8 cellular contexts compared by ENCODE assay signal in genomic region chr9:35096035-35096849, GRCh38. TPM values are rescaled to one million over a fixed set of nuclear protein-coding genes. Genes with fewer than 3 reads are reported as not detected.
DNase-seq lines count a peak whose midpoint lies in the region; ATAC-seq and TF ChIP-seq lines count a peak whose summit lies in the region.

TSS of gene PIGO (minus strand) at chr9:35096591. CDS start at chr9:35095565, 1,026 bp downstream.

- TF ChIP-seq CTCF in RWPE1 (conservative IDR thresholded peaks at IDR 0.05; ENCODE audit: low read depth) = peak; percentile 99
- TF ChIP-seq CTCF in fibroblast of the aortic adventitia (IDR thresholded peaks at IDR 0.05; ENCODE audit: insufficient read depth, low read length) = peak; percentile 93
- TF ChIP-seq CTCF in nephron progenitor cell (IDR thresholded peaks at IDR 0.05) = peak; percentile 79
- TF ChIP-seq CTCF in stomach (IDR thresholded peaks at IDR 0.05) = peak in 5 of 7 experiments; percentile 47 to 80 (median 64)

- TF ChIP-seq POLR2A in stomach (IDR thresholded peaks at IDR 0.05) = peak in 1 of 4 donors; percentile 47

- H3K27ac Mint-ChIP-seq in nephron progenitor cell = peak within 1 kb of the TSS; percentile 92

- H3K4me1 ChIP-seq in stomach = peaks cover 12 to 35% (median 20%) of the 10 kb centered on the region in 4 donors

- H3K36me3 ChIP-seq in stomach = peaks cover 23 to 61% (median 54%) of the 10 kb centered on the region in 4 donors

- DNase-seq in EH (ENCODE audit: low read depth) (peak; percentile 83), Kasumi-1 (lab: John Stamatoyannopoulos, UW) (peak; percentile 87 to 88), RWPE1 (ENCODE audit: low spot score) (peak; percentile 87), fibroblast of the aortic adventitia (ENCODE audit: low read depth) (peak; percentile 75), nephron progenitor cell (peak; percentile 89), stomach (peak; percentile 92)
- peak; percentile 86 for DNase-seq in activated T-helper 9 cell treated with anti-CD3 and anti-CD28 coated beads, Interleukin-2, amount 50 U/mL, for 16 hours (ENCODE audit: low read depth)

- POLR2A ChIA-PET in RWPE1 (lab: Yijun Ruan, JAX; ENCODE audit: low non-redundant PET) = interaction anchor here (0.5 to 1.6 kb wide), 4 partner anchors 16 to 203 kb away, joined by 3 to 5 read pairs (median 4); partner anchors contain the start of gene FANCG

- 0 to 1% (median 0%) methylated on average over 22 to 53 of the region's 53 CpGs for WGBS in stomach, 5 donors

- ATAC-seq in GM21825 (IDR thresholded peaks at IDR 0.05; ENCODE audit: unreplicated experiment) = peak; percentile 86

- H3K27me3 ChIP-seq in stomach = no peaks in the 10 kb centered on the region

- H3K4me3 ChIP-seq in fibroblast of the aortic adventitia (ENCODE audit: low read depth, low read length) = peak within 1 kb of the TSS; percentile 100
- H3K4me3 ChIP-seq in stomach = peak within 1 kb of the TSS; percentile 53 to 84 (median 78)

- peak within 1 kb of the TSS; percentile 86 for H3K4me3 Mint-ChIP-seq in nephron progenitor cell

- intact Hi-C loops in stomach (cut with DNase I; ENCODE audit: low total_unique reads) = no loop called here

- H3K9me3 ChIP-seq in stomach = no peaks in the 10 kb centered on the region

- H3K27ac ChIP-seq in RWPE1 (peak within 1 kb of the TSS; percentile 91), stomach (peak within 1 kb of the TSS; percentile 93 to 98 (median 96))

- H3K9me3 Mint-ChIP-seq in nephron progenitor cell = no peaks in the 10 kb centered on the region

- peaks cover 31% of the 10 kb centered on the region for H3K36me3 Mint-ChIP-seq in nephron progenitor cell (ENCODE audit: low read depth)

- no peaks in the 10 kb centered on the region for H3K27me3 Mint-ChIP-seq in nephron progenitor cell (ENCODE audit: low read depth, poor library complexity)

- no peak for TF ChIP-seq EP300 in stomach (IDR thresholded peaks at IDR 0.05)

- CTCF ChIA-PET in RWPE1 (lab: Yijun Ruan, JAX) = interaction anchor here (0.6 to 4.0 kb wide), 9 partner anchors 10 to 1380 kb away, joined by 3 to 15 read pairs (median 5); partner anchors contain the start of genes FANCG and VCP

- peaks cover 22% of the 10 kb centered on the region for H3K4me1 Mint-ChIP-seq in nephron progenitor cell

RNA-seq across cellular contexts. Expression of gene PIGO, which starts in this region (rescaled TPM):
- 8.9 and 12.1 TPM in 2 replicates for total RNA-seq in fibroblast of the aortic adventitia (ENCODE audit: low replicate concordance)
- total RNA-seq in stomach = 10 to 100 TPM; 12.9 to 26.2 (median 15.6) TPM
- 10 to 100 TPM in 2 of 3 donors, 1 to 10 TPM in 1; 4.3 to 17.9 (median 14.3) TPM for polyA plus RNA-seq in stomach

Comparison
In these comparisons a context has a peak if more than half of its experiments do, and no peak if none do; other contexts are left out.
1. Peak in every context shown above with its lines: DNase-seq, ATAC-seq, H3K4me3 ChIP-seq and H3K27ac ChIP-seq.